ENCODE assay signal across 8 cellular contexts in genomic region chr20:35663813-35664543, GRCh38. TPM values are rescaled to one million over a fixed set of nuclear protein-coding genes. Genes with fewer than 3 reads are reported as not detected.
DNase-seq lines count a peak whose midpoint lies in the region; ATAC-seq and TF ChIP-seq lines count a peak whose summit lies in the region.

No MANE protein-coding gene starts in this region.

- peaks cover 30% of the 10 kb centered on the region for H3K36me3 Mint-ChIP-seq in activated naive CD4-positive, alpha-beta T cell treated with anti-CD3 and anti-CD28 coated beads, Interleukin-2, amount 10 ng/mL, durations not matched to agents 7 days and 5 days

- H3K4me1 Mint-ChIP-seq in activated naive CD4-positive, alpha-beta T cell treated with anti-CD3 and anti-CD28 coated beads, Interleukin-2, amount 10 ng/mL, durations not matched to agents 7 days and 5 days: peaks cover 49% of the 10 kb centered on the region

- no peaks in the 10 kb centered on the region for H3K9me3 ChIP-seq in SJSA1 (replicated peaks)
- no peaks in the 10 kb centered on the region for H3K9me3 ChIP-seq in psoas muscle

- CTCF ChIA-PET in activated naive CD4-positive, alpha-beta T cell treated with anti-CD3 and anti-CD28 coated beads, Interleukin-2, amount 10 ng/mL, durations not matched to agents 7 days and 5 days (lab: Charles Lee): interaction anchor here (0.6 to 1.4 kb wide), 5 partner anchors 45 to 290 kb away, joined by 3 to 8 read pairs (median 4); partner anchors contain the start of gene SCAND1

- peak overlapping the region; percentile 91 for H3K4me3 Mint-ChIP-seq in activated naive CD4-positive, alpha-beta T cell treated with anti-CD3 and anti-CD28 coated beads, Interleukin-2, amount 10 ng/mL, durations not matched to agents 7 days and 5 days

- H3K27ac Mint-ChIP-seq in activated naive CD4-positive, alpha-beta T cell treated with anti-CD3 and anti-CD28 coated beads, Interleukin-2, amount 10 ng/mL, durations not matched to agents 7 days and 5 days: peak overlapping the region; percentile 99

- ATAC-seq in GM19468 (IDR thresholded peaks at IDR 0.05; ENCODE audit: extremely low read depth, unreplicated experiment): peak; percentile 16
- peak; percentile 69 for ATAC-seq in Right ventricle myocardium superior (ENCODE audit: poor library complexity)
- ATAC-seq in psoas muscle: peak; percentile 62 to 76 (median 68)

- peaks cover 29% of the 10 kb centered on the region for H3K4me1 ChIP-seq in SJSA1 (replicated peaks)
- peaks cover 40% of the 10 kb centered on the region for H3K4me1 ChIP-seq in psoas muscle
- peaks cover 3% of the 10 kb centered on the region for H3K4me1 ChIP-seq in urinary bladder (ENCODE audit: insufficient read depth)

- peaks cover 18% of the 10 kb centered on the region for H3K36me3 ChIP-seq in SJSA1
- peaks cover 0 to 14% of the 10 kb centered on the region in 2 donors for H3K36me3 ChIP-seq in psoas muscle (ENCODE audit: insufficient read depth in 1 of 2, low read depth in 1 of 2)
- no peaks in the 10 kb centered on the region for H3K36me3 ChIP-seq in urinary bladder (ENCODE audit: insufficient read depth)

- H3K9me3 Mint-ChIP-seq in activated naive CD4-positive, alpha-beta T cell treated with anti-CD3 and anti-CD28 coated beads, Interleukin-2, amount 10 ng/mL, durations not matched to agents 7 days and 5 days: no peaks in the 10 kb centered on the region

- no peaks in the 10 kb centered on the region for H3K27me3 Mint-ChIP-seq in activated naive CD4-positive, alpha-beta T cell treated with anti-CD3 and anti-CD28 coated beads, Interleukin-2, amount 10 ng/mL, durations not matched to agents 7 days and 5 days

- TF ChIP-seq CTCF in psoas muscle (IDR thresholded peaks at IDR 0.05): no peak

- in situ Hi-C loops in Caki2 (cut with HindIII; ENCODE audit: low pct_unique_long_range_greater_than_20kb, low sequenced_read_pairs): no loop called here

- DNase-seq in Caki2 (ENCODE audit: low read depth) (peak; percentile 67), HS-5 (ENCODE audit: low read depth) (peak; percentile 16), SJSA1 (ENCODE audit: low read depth in 1 of 2, low spot score in 2 of 2) (no peak), Right ventricle myocardium superior (no peak), psoas muscle (peak; percentile 20 to 57)
- DNase-seq in activated naive CD4-positive, alpha-beta T cell treated with anti-CD3 and anti-CD28 coated beads, Interleukin-2, amount 10 ng/mL, durations not matched to agents 7 days and 5 days: peak; percentile 82

- H3K27ac ChIP-seq in SJSA1: peak overlapping the region; percentile 90
- peak overlapping the region; percentile 98 for H3K27ac ChIP-seq in psoas muscle
- H3K27ac ChIP-seq in urinary bladder (ENCODE audit: low read depth): peak overlapping the region; percentile 95

- WGBS in psoas muscle, 3 donors: 0 to 1% (median 0%) methylated on average over 25 of the region's 25 CpGs
- WGBS in urinary bladder: under 1% methylated on average over 25 of the region's 25 CpGs

- intact Hi-C loops in Right ventricle myocardium superior (cut with DNase I): loop anchor here (5.0 kb wide), 1 partner anchor 47 kb away; the partner anchor contains the start of gene SPAG4
- intact Hi-C loops in psoas muscle (cut with DNase I): loop anchor here (5.0 kb wide), 1 partner anchor 47 kb away; the partner anchor contains the start of gene SPAG4 (in 2 of the 2)

- H3K27me3 ChIP-seq in SJSA1 (replicated peaks) (no peaks in the 10 kb centered on the region), psoas muscle (ENCODE audit: insufficient read depth in 3 of 3, low read length in 2 of 3) (no peaks in the 10 kb centered on the region)

- peak overlapping the region; percentile 73 for H3K4me3 ChIP-seq in SJSA1
- peak overlapping the region; percentile 75 for H3K4me3 ChIP-seq in psoas muscle
- H3K4me3 ChIP-seq in urinary bladder (ENCODE audit: low read depth, low read length): peak overlapping the region; percentile 83

RNA-seq across cellular contexts. Expression of gene CPNE1, which starts 0.7 kb away (rescaled TPM):
- total RNA-seq in Caki2 (2014; rRNA removed; shearing (Covaris generic); ENCODE audit: low replicate concordance): 265 and 314 TPM in 2 replicates
- total RNA-seq in SJSA1 (2014; rRNA removed; shearing (Covaris generic)): 122 and 162 TPM in 2 replicates
- total RNA-seq in Right ventricle myocardium superior (60.6 TPM), psoas muscle (10 to 100 TPM; 55.9 to 75.4 (median 67.1) TPM), urinary bladder (87.9 TPM)
- polyA plus RNA-seq in psoas muscle (10 to 100 TPM; 59.5 to 62.1 (median 61.6) TPM), urinary bladder (161 TPM)

RNA-seq across cellular contexts. Expression of gene RBM12, which starts 0.7 kb away (rescaled TPM):
- total RNA-seq in Caki2 (2014; rRNA removed; shearing (Covaris generic); ENCODE audit: low replicate concordance): 52.0 and 59.2 TPM in 2 replicates
- 59.2 and 64.1 TPM in 2 replicates for total RNA-seq in SJSA1 (2014; rRNA removed; shearing (Covaris generic))
- total RNA-seq in Right ventricle myocardium superior (45.3 TPM), psoas muscle (10 to 100 TPM; 20.8 to 61.5 (median 45.5) TPM), urinary bladder (64.8 TPM)
- polyA plus RNA-seq in psoas muscle (10 to 100 TPM in 1 of 3 donors, 1 to 10 TPM in 2; 5.3 to 22.5 (median 8.8) TPM), urinary bladder (25.5 TPM)

RNA-seq across cellular contexts. Expression of gene NFS1, which starts 35.2 kb away (rescaled TPM):
- total RNA-seq in Caki2 (2014; rRNA removed; shearing (Covaris generic); ENCODE audit: low replicate concordance): 130 and 148 TPM in 2 replicates
- total RNA-seq in SJSA1 (2014; rRNA removed; shearing (Covaris generic)): 13.3 and 24.7 TPM in 2 replicates
- total RNA-seq in Right ventricle myocardium superior (53.2 TPM), psoas muscle (10 to 100 TPM; 23.6 to 45.0 (median 40.3) TPM), urinary bladder (16.9 TPM)
- polyA plus RNA-seq in psoas muscle (10 to 100 TPM; 19.8 to 35.2 (median 26.1) TPM), urinary bladder (33.4 TPM)

RNA-seq across cellular contexts. Expression of gene ROMO1, which starts 35.2 kb away (rescaled TPM):
- total RNA-seq in Caki2 (2014; rRNA removed; shearing (Covaris generic); ENCODE audit: low replicate concordance): 280 and 455 TPM in 2 replicates
- 288 and 554 TPM in 2 replicates for total RNA-seq in SJSA1 (2014; rRNA removed; shearing (Covaris generic))
- total RNA-seq in Right ventricle myocardium superior (198 TPM), psoas muscle (100 to 1,000 TPM; 133 to 172 (median 143) TPM), urinary bladder (78.8 TPM)
- polyA plus RNA-seq in psoas muscle (100 to 1,000 TPM; 253 to 379 (median 323) TPM), urinary bladder (252 TPM)

RNA-seq across cellular contexts. Expression of gene SPAG4, which starts 48.3 kb away (rescaled TPM):
- 40.6 and 79.6 TPM in 2 replicates for total RNA-seq in Caki2 (2014; rRNA removed; shearing (Covaris generic); ENCODE audit: low replicate concordance)
- 0.87 TPM in 1 of 2 replicates, not detected in the other for total RNA-seq in SJSA1 (2014; rRNA removed; shearing (Covaris generic))
- total RNA-seq in Right ventricle myocardium superior (2.3 TPM), psoas muscle (1 to 10 TPM; 1.1 to 2.1 (median 1.4) TPM), urinary bladder (1.6 TPM)
- polyA plus RNA-seq in psoas muscle (1 to 10 TPM in 1 of 3 donors, under 1 TPM in 2; 0.49 to 1.1 (median 0.61) TPM), urinary bladder (4.9 TPM)

Comparison
In these comparisons a context has a peak if more than half of its experiments do, and no peak if none do; other contexts are left out.
1. DNase-seq: peak in Caki2 (single experiment), HS-5 (single experiment), activated naive CD4-positive, alpha-beta T cell treated with anti-CD3 and anti-CD28 coated beads, Interleukin-2, amount 10 ng/mL, durations not matched to agents 7 days and 5 days (single experiment) and psoas muscle (2 of 2); none in SJSA1 (0 of 2) and Right ventricle myocardium superior (single experiment).
2. ATAC-seq: peak in every context shown above with its lines; median percentile 69 in Right ventricle myocardium superior; 68 in psoas muscle; 16 in GM19468.
3. Peak in every context shown above with its lines, with median percentiles within 50 percentile points of each other: H3K27ac ChIP-seq and H3K4me3 ChIP-seq.